In the genomic region with DNA sequence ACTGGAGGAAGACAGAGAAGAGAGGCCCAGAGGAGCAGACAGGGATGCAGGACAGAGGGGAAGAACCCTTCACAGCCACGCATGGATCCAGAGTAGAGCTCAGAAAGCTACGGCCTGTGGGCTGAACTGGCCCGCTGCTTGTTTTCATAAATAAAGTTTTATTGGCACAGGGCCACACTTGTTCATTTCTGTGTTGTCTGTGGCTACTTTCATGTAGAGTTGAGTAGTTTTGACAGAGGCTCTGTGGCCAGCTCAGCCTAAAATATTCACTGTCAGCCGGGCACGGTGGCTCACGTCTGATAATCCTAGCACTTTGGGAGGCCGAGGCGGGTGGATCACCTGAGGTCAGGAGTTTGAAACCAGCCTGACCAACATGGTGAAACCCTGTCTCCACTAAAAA, we compare ENCODE assay signal across 2 cellular contexts.
TF ChIP-seq lines count a peak whose summit lies in the region.

No MANE protein-coding gene starts in this region.

TF ChIP-seq in WTC11, 78 proteins besides CTCF, POLR2A, EP300 and RAD21 (continued from another document):
- TF ChIP-seq USF1 (CRISPR knock-in tag; IDR thresholded peaks at IDR 0.05) (no peak), USF2 (CRISPR knock-in tag; IDR thresholded peaks at IDR 0.05) (no peak), ZNF425 (CRISPR knock-in tag; conservative IDR thresholded peaks at IDR 0.05) (no peak), NR3C1 (CRISPR knock-in tag; conservative IDR thresholded peaks at IDR 0.05; ENCODE audit: low read depth) (no peak), HMGA2 (CRISPR knock-in tag; IDR thresholded peaks at IDR 0.05) (no peak), MAX (CRISPR knock-in tag; IDR thresholded peaks at IDR 0.05) (no peak)
- TF ChIP-seq, protein P1, sequence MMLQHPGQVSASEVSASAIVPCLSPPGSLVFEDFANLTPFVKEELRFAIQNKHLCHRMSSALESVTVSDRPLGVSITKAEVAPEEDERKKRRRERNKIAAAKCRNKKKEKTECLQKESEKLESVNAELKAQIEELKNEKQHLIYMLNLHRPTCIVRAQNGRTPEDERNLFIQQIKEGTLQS (CRISPR knock-in tag; conservative IDR thresholded peaks at IDR 0.05) = no peak
TF ChIP-seq in WTC11: peak in this region for 0.

TF ChIP-seq in endothelial cell of umbilical vein, 7 proteins besides CTCF, POLR2A, EP300 and RAD21 (continued from another document):
- TF ChIP-seq MAX (IDR thresholded peaks at IDR 0.05; ENCODE audit: insufficient read depth, insufficient read length) (no peak), POLR2AphosphoS5 (IDR thresholded peaks at IDR 0.05; ENCODE audit: insufficient read depth, low read depth, low read length) (no peak), GATA2 (IDR thresholded peaks at IDR 0.05; ENCODE audit: insufficient read depth, insufficient read length, low read depth, low read length) (no peak)
